In the genomic region with DNA sequence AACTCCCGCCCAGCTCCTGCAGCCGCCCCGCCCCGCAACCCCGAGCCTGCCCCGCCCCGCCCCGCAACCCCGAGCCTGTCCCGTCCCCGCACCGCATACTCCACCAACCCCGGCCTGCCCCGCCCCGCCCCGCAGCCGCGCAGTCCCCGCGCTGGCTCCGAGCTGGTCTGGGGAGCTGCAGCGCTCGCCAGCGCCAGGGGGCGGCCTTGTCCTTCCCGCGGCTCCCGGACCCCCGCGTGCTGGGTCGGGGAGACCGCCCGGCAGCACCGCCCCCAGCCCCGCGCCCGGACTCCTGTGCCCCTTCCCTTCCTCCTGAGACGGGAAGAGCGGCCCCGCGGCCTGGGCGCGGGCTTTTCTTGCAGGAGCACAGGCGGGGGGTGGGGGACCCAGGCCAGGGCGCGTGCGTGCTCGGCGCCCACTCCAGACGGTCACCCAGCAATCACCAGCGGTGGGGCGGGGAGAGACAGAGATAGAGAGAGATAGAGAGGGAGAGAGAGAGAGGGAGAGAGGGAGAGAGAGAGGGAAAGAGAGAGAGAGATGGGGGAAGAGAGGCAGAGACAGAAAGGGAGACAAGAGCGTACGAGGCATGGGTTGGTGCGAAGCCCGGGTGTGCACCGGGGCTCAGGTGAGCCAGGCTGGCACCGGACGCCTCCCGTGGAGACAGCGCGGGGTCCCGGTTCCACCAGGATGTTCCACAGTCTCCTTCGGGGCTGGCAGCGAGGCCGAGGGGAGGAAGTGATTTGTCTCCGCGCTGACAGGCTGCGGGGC, we compare ENCODE assay signal across 8 cellular contexts. TPM values are rescaled to one million over a fixed set of nuclear protein-coding genes. Genes with fewer than 3 reads are reported as not detected.
DNase-seq lines count a peak whose midpoint lies in the region; ATAC-seq and TF ChIP-seq lines count a peak whose summit lies in the region.

No MANE protein-coding gene starts in this region.

- POLR2A ChIA-PET in HEK293T (lab: Yijun Ruan, JAX) = no interaction called here

- intact Hi-C loops in right cardiac atrium (cut with DNase I) = no loop called here

- H3K4me2 ChIP-seq in BLaER1 (peak overlapping the region; percentile 90), skeletal muscle satellite cell (ENCODE audit: low read length) (peak overlapping the region; percentile 65)

- no peaks in the 10 kb centered on the region for H3K9me3 ChIP-seq in BLaER1
- no peaks in the 10 kb centered on the region for H3K9me3 ChIP-seq in right cardiac atrium (ENCODE audit: control insufficient read depth, low read length)
- no peaks in the 10 kb centered on the region for H3K9me3 ChIP-seq in skeletal muscle satellite cell (replicated peaks; ENCODE audit: low read length)

- peak overlapping the region; percentile 21 for H3K4me3 Mint-ChIP-seq in activated naive CD4-positive, alpha-beta T cell treated with anti-CD3 and anti-CD28 coated beads, Interleukin-2, amount 10 ng/mL, durations not matched to agents 7 days and 5 days

- H3K36me3 ChIP-seq in BLaER1 (no peaks in the 10 kb centered on the region), skeletal muscle satellite cell (ENCODE audit: insufficient read depth, low read length) (no peaks in the 10 kb centered on the region)

- H3K27me3 Mint-ChIP-seq in activated naive CD4-positive, alpha-beta T cell treated with anti-CD3 and anti-CD28 coated beads, Interleukin-2, amount 10 ng/mL, durations not matched to agents 7 days and 5 days = peaks cover 87% of the 10 kb centered on the region

- ATAC-seq in right cardiac atrium = peak; percentile 39 to 60
- no peak for ATAC-seq in GM21423 (IDR thresholded peaks at IDR 0.05; ENCODE audit: unreplicated experiment)

- H3K4me3 ChIP-seq in BLaER1 (peak overlapping the region; percentile 61), right cardiac atrium (ENCODE audit: low read length) (peak overlapping the region; percentile 52), skeletal muscle satellite cell (ENCODE audit: low read length) (peak overlapping the region; percentile 27)

- peaks cover 41% of the 10 kb centered on the region for H3K27me3 ChIP-seq in BLaER1
- no peaks in the 10 kb centered on the region for H3K27me3 ChIP-seq in right cardiac atrium (ENCODE audit: control insufficient read depth, insufficient read depth)
- peaks cover 79% of the 10 kb centered on the region for H3K27me3 ChIP-seq in skeletal muscle satellite cell (ENCODE audit: control insufficient read depth, insufficient read depth, low read length)

- no peak overlapping the region for H3K27ac Mint-ChIP-seq in activated naive CD4-positive, alpha-beta T cell treated with anti-CD3 and anti-CD28 coated beads, Interleukin-2, amount 10 ng/mL, durations not matched to agents 7 days and 5 days

- CTCF ChIA-PET in HEK293T (lab: Yijun Ruan, JAX) = interaction anchor here (0.5 kb wide), 1 partner anchor 51 kb away, joined by 3 read pairs; no protein-coding TSS in a partner anchor
- CTCF ChIA-PET in activated naive CD4-positive, alpha-beta T cell treated with anti-CD3 and anti-CD28 coated beads, Interleukin-2, amount 10 ng/mL, durations not matched to agents 7 days and 5 days (lab: Charles Lee) = no interaction called here

- H3K36me3 Mint-ChIP-seq in activated naive CD4-positive, alpha-beta T cell treated with anti-CD3 and anti-CD28 coated beads, Interleukin-2, amount 10 ng/mL, durations not matched to agents 7 days and 5 days = no peaks in the 10 kb centered on the region

- H4K20me1 ChIP-seq in BLaER1 = no peaks in the 10 kb centered on the region

- H3K9ac ChIP-seq in BLaER1 = no peak overlapping the region
- no peak overlapping the region for H3K9ac ChIP-seq in skeletal muscle satellite cell (ENCODE audit: low read depth, low read length)

- no peaks in the 10 kb centered on the region for H3K9me3 Mint-ChIP-seq in activated naive CD4-positive, alpha-beta T cell treated with anti-CD3 and anti-CD28 coated beads, Interleukin-2, amount 10 ng/mL, durations not matched to agents 7 days and 5 days

- peaks cover 5% of the 10 kb centered on the region for H3K4me1 Mint-ChIP-seq in activated naive CD4-positive, alpha-beta T cell treated with anti-CD3 and anti-CD28 coated beads, Interleukin-2, amount 10 ng/mL, durations not matched to agents 7 days and 5 days

- no peak overlapping the region for H3K27ac ChIP-seq in BLaER1
- no peak overlapping the region for H3K27ac ChIP-seq in right cardiac atrium (ENCODE audit: low read length)

- DNase-seq in HEK293T (ENCODE audit: extremely low spot score) (peak; percentile 81), right cardiac atrium (peak in 2 of 3 donors; percentile 72 to 81), pons (ENCODE audit: low spot score) (no peak), SW480 (ENCODE audit: low spot score) (no peak)
- peak; percentile 48 for DNase-seq in activated naive CD4-positive, alpha-beta T cell treated with anti-CD3 and anti-CD28 coated beads, Interleukin-2, amount 10 ng/mL, durations not matched to agents 7 days and 5 days

- H3K4me1 ChIP-seq in BLaER1 (peaks cover 32% of the 10 kb centered on the region), right cardiac atrium (ENCODE audit: control insufficient read depth, insufficient read depth, low read length) (peaks cover 2% of the 10 kb centered on the region), skeletal muscle satellite cell (ENCODE audit: control insufficient read depth, insufficient read depth, low read length) (peaks cover 5% of the 10 kb centered on the region)

- 5% methylated on average over 69 of the region's 69 CpGs for WGBS in right cardiac atrium

TF ChIP-seq in HEK293T, 16 proteins besides CTCF, POLR2A, EP300 and RAD21:
- no peak for TF ChIP-seq HDGF (IDR thresholded peaks at IDR 0.05; ENCODE audit: borderline replicate concordance)
- TF ChIP-seq, protein P1, sequence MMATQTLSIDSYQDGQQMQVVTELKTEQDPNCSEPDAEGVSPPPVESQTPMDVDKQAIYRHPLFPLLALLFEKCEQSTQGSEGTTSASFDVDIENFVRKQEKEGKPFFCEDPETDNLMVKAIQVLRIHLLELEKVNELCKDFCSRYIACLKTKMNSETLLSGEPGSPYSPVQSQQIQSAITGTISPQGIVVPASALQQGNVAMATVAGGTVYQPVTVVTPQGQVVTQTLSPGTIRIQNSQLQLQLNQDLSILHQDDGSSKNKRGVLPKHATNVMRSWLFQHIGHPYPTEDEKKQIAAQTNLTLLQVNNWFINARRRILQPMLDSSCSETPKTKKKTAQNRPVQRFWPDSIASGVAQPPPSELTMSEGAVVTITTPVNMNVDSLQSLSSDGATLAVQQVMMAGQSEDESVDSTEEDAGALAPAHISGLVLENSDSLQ (IDR thresholded peaks at IDR 0.05) = no peak
- TF ChIP-seq L3MBTL2 (conservative IDR thresholded peaks at IDR 0.05) = peak; percentile 96

RNA-seq across cellular contexts. Expression of a gene that starts 14.7 kb away (rescaled TPM):
- 10 to 100 TPM; 18.5 to 25.5 (median 20.9) TPM for total RNA-seq in right cardiac atrium
- 16.5 TPM for polyA plus RNA-seq in right cardiac atrium
- 39.0 and 51.5 TPM in 2 replicates for total RNA-seq in skeletal muscle satellite cell (2012; rRNA removed)

RNA-seq across cellular contexts. Expression of a gene that starts 38.3 kb away (rescaled TPM):
- 10 to 100 TPM; 31.4 to 45.3 (median 37.8) TPM for total RNA-seq in right cardiac atrium
- 19.4 TPM for polyA plus RNA-seq in right cardiac atrium
- 19.9 and 20.0 TPM in 2 replicates for total RNA-seq in skeletal muscle satellite cell (2012; rRNA removed)

Comparison
In these comparisons a context has a peak if more than half of its experiments do, and no peak if none do; other contexts are left out.
1. DNase-seq: peak in HEK293T (single experiment), activated naive CD4-positive, alpha-beta T cell treated with anti-CD3 and anti-CD28 coated beads, Interleukin-2, amount 10 ng/mL, durations not matched to agents 7 days and 5 days (single experiment) and right cardiac atrium (2 of 3); none in pons (single experiment) and SW480 (single experiment).
2. Peak in every context shown above with its lines, with median percentiles within 50 percentile points of each other: H3K4me3 ChIP-seq.